16 cellular contexts compared by ENCODE assay signal in genomic region chr6:36944650-36945049, GRCh38. TPM values are rescaled to one million over a fixed set of nuclear protein-coding genes. Genes with fewer than 3 reads are reported as not detected.
"Had no signal": no experiment of that assay in that cellular context is flagged by ENCODE, and none has a peak within 500 bp of the region (broad histone marks: within the 10 kb centered on the region; RNA-seq: fewer than 3 reads in every experiment).

No MANE protein-coding gene starts in this region.

- H3K36me3 ChIP-seq: colonic mucosa, left lung, SJSA1, suprapubic skin, upper lobe of left lung had no signal

- H3K4me1 ChIP-seq: colonic mucosa, left lung, suprapubic skin, upper lobe of left lung had no signal

- DNase-seq: activated CD4-positive, alpha-beta T cell treated with anti-CD3 and anti-CD28 coated beads for 1 hour; activated CD4-positive, alpha-beta T cell treated with anti-CD3 and anti-CD28 coated beads, Interleukin-2, amount 50 U/mL, for 4 hours; activated naive CD4-positive, alpha-beta T cell treated with Interleukin-2 at 50 U/mL for 16 hours; caudate nucleus; colonic mucosa; hippocampal formation; kidney; left lung; mammary epithelial cell; stimulated activated CD4-positive, alpha-beta T cell treated with anti-CD3 and anti-CD28 coated beads, Interleukin-2, amount 100 ng/mL, for 48 hours; stimulated activated naive CD4-positive, alpha-beta T cell treated with Interleukin-2 at 50 U/mL for 16 hours; SW 1271; upper lobe of left lung had no signal

- H3K9me3 ChIP-seq: colonic mucosa, left lung, SJSA1, suprapubic skin, upper lobe of left lung had no signal

- H3K27me3 ChIP-seq: colonic mucosa, left lung, suprapubic skin, upper lobe of left lung had no signal

- H3K4me3 ChIP-seq: colonic mucosa, left lung, SJSA1, suprapubic skin, upper lobe of left lung had no signal

- H3K27ac ChIP-seq: colonic mucosa, left lung, SJSA1, suprapubic skin, upper lobe of left lung had no signal

- ATAC-seq: esophagus mucosa, left lung had no signal

RNA-seq across cellular contexts. Expression of gene PI16, which starts 9.9 kb away (rescaled TPM):
- total RNA-seq: mammary epithelial cell, SJSA1 had no signal
- polyA plus RNA-seq: mammary epithelial cell had no signal
